Comparison of ENCODE assay signal across 28 cellular contexts in genomic region chr6:151630387-151630786, GRCh38.
"Had no signal": no experiment of that assay in that cellular context is flagged by ENCODE, and none has a peak within 500 bp of the region (broad histone marks: within the 10 kb centered on the region; RNA-seq: fewer than 3 reads in every experiment).

No MANE protein-coding gene starts in this region.

- H3K9me3 Mint-ChIP-seq: activated naive CD4-positive, alpha-beta T cell treated with anti-CD3 and anti-CD28 coated beads, Interleukin-2, amount 50 U/mL, for 24 hours; activated T-cell treated with anti-CD3 and anti-CD28 coated beads, Interleukin-2, amount 50 U/mL, for 24 hours; activated T-helper 1 cell treated with anti-CD3 and anti-CD28 coated beads, Interleukin-12 subunit alpha, Interleukin-12 subunit beta, Interleukin-2, Interleukin-4 antibody, amounts not matched to agents 30 ng/mL and 10 ng/mL and 1 ng/mL, durations not matched to agents 14 hours and 24 hours and 36 hours; WTC11 had no signal

- H3K36me3 Mint-ChIP-seq: activated CD8-positive, alpha-beta memory T cell treated with anti-CD3 and anti-CD28 coated beads, Interleukin-2, amount 10 ng/mL, durations not matched to agents 7 days and 5 days; activated naive CD4-positive, alpha-beta T cell treated with anti-CD3 and anti-CD28 coated beads, Interleukin-2, amount 50 U/mL, for 24 hours; WTC11 had no signal

- H3K4me1 ChIP-seq: ascending aorta had no signal

- H3K4me3 Mint-ChIP-seq: activated CD8-positive, alpha-beta memory T cell treated with anti-CD3 and anti-CD28 coated beads, Interleukin-2, amount 10 ng/mL, durations not matched to agents 7 days and 5 days; activated naive CD4-positive, alpha-beta T cell treated with anti-CD3 and anti-CD28 coated beads, Interleukin-2, amount 50 U/mL, for 24 hours; activated T-cell treated with anti-CD3 and anti-CD28 coated beads, Interleukin-2, amount 50 U/mL, for 24 hours; activated T-helper 1 cell treated with anti-CD3 and anti-CD28 coated beads, Interleukin-12 subunit alpha, Interleukin-12 subunit beta, Interleukin-2, Interleukin-4 antibody, amounts not matched to agents 30 ng/mL and 10 ng/mL and 1 ng/mL, durations not matched to agents 14 hours and 24 hours and 36 hours; T-helper 17 cell; WTC11 had no signal

- H3K4me3 ChIP-seq: ascending aorta, body of pancreas, cardiac muscle cell, MG63 had no signal

- H3K27me3 ChIP-seq: ascending aorta, body of pancreas, cardiac muscle cell, MG63 had no signal

- H3K36me3 ChIP-seq: ascending aorta, cardiac muscle cell, MG63 had no signal

- H3K27ac ChIP-seq: ascending aorta, body of pancreas, cardiac muscle cell had no signal

- DNase-seq: activated CD4-positive, alpha-beta T cell treated with anti-CD3 and anti-CD28 coated beads for 48 hours; activated CD4-positive, alpha-beta T cell treated with anti-CD3 and anti-CD28 coated beads, Interleukin-2, amount 50 U/mL, for 4 hours; activated CD4-positive, CD25-positive, alpha-beta regulatory T cell treated with anti-CD3 and anti-CD28 coated beads, Interleukin-2, amount 50 U/mL, for 72 hours; activated CD8-positive, alpha-beta memory T cell treated with anti-CD3 and anti-CD28 coated beads, Interleukin-2, amount 10 ng/mL, durations not matched to agents 7 days and 5 days; activated effector memory CD4-positive, alpha-beta T cell treated with Interleukin-2 at 50 U/mL for 16 hours; activated naive CD4-positive, alpha-beta T cell; activated T-cell treated with anti-CD3 and anti-CD28 coated beads, Interleukin-2, amount 50 U/mL, for 24 hours; KG1; MG63; MV-4-11; NCI-H1092 treated with DMSO at 0.1 percent for 48 hours; NCI-H1417 treated with DMSO at 0.1 percent for 48 hours; NCI-H1694; NCI-H2029; NCI-H2107; NCI-H2171 treated with DMSO at 0.1 percent for 48 hours; NCI-H226; NCI-H526 treated with DMSO at 0.1 percent for 48 hours; NCI-H82; SIG-M5; T-helper 17 cell; T-helper 9 cell had no signal

- H3K9me3 ChIP-seq: ascending aorta, body of pancreas, MG63 had no signal

- H3K27ac Mint-ChIP-seq: activated CD8-positive, alpha-beta memory T cell treated with anti-CD3 and anti-CD28 coated beads, Interleukin-2, amount 10 ng/mL, durations not matched to agents 7 days and 5 days; activated naive CD4-positive, alpha-beta T cell treated with anti-CD3 and anti-CD28 coated beads, Interleukin-2, amount 50 U/mL, for 24 hours; activated T-cell treated with anti-CD3 and anti-CD28 coated beads, Interleukin-2, amount 50 U/mL, for 24 hours; activated T-helper 1 cell treated with anti-CD3 and anti-CD28 coated beads, Interleukin-12 subunit alpha, Interleukin-12 subunit beta, Interleukin-2, Interleukin-4 antibody, amounts not matched to agents 30 ng/mL and 10 ng/mL and 1 ng/mL, durations not matched to agents 14 hours and 24 hours and 36 hours; T-helper 17 cell had no signal

- ATAC-seq: activated CD8-positive, alpha-beta memory T cell treated with anti-CD3 and anti-CD28 coated beads, Interleukin-2, amount 10 ng/mL, durations not matched to agents 7 days and 5 days; body of pancreas; T-helper 17 cell had no signal
